ENCODE assay signal across 8 cellular contexts in the genomic region with DNA sequence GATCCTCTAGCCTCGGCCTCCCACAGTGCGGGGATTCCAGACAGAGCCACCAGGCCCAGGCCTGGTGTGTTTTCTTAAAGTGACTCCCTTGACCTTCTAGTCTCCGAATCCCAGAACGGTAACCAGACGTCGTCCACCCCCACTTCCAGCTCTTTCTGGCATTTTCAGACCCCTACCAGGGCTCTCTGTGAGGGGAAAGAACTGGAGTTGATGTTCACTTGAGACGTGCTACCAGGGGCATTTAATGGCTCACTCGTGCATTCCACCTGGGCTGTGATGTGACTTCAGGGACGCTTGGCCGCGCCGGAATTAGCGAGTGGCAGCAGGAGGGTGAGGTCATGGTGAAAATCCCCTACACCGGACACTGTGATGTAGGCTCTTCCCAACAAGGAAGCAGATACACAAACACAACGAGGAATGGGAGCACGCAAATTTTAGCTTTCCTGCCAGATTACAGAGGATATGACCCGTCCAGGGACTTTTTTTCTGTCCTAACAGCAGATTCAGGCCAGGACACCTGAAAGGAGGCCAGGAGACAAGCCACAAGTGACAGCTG. TPM values are rescaled to one million over a fixed set of nuclear protein-coding genes. Genes with fewer than 3 reads are reported as not detected.
DNase-seq lines count a peak whose midpoint lies in the region; ATAC-seq, FAIRE-seq and TF ChIP-seq lines count a peak whose summit lies in the region.

No MANE protein-coding gene starts in this region.

- SMC1A ChIA-PET in GM12878 (lab: Charles Lee; ENCODE audit: uncharacterized antibody, unreplicated experiment), result interaction anchor here (1.6 kb wide), 1 partner anchor 44 kb away, joined by 5 read pairs; no protein-coding TSS in a partner anchor

- TSS peak; percentile 84 for BruUV-seq in GM12878 (replicated peaks; lab: Mats Ljungman, UMichigan)

- peak overlapping the region; percentile 96 for H3K4me3 ChIP-seq in GM12878
- H3K4me3 ChIP-seq in right lobe of liver, result peak overlapping the region; percentile 56 to 85 (median 64)
- peak overlapping the region; percentile 96 to 97 for H3K4me3 ChIP-seq in testis

- no peaks in the 10 kb centered on the region for H3K4me1 ChIP-seq in GM12878 (ENCODE audit: control insufficient read depth, insufficient read depth, low read length)
- H3K4me1 ChIP-seq in right lobe of liver, result peaks cover 0 to 10% (median 2%) of the 10 kb centered on the region in 4 donors
- H3K4me1 ChIP-seq in testis, result peaks cover 27% of the 10 kb centered on the region

- FAIRE-seq in GM12878 (lab: Jason Lieb, UNC), result no peak

- no peaks in the 10 kb centered on the region; the same call in 1 of the 2 replicates for H4K20me1 ChIP-seq in GM12878 (ENCODE audit: control insufficient read depth, insufficient read depth)

- H3K9ac ChIP-seq in GM12878 (ENCODE audit: control insufficient read depth, insufficient read depth, low read length), result peak overlapping the region; percentile 81

- peak overlapping the region; percentile 86 for H3K4me3 Mint-ChIP-seq in activated CD4-positive, alpha-beta T cell treated with anti-CD3 and anti-CD28 coated beads for 36 hours

- H3K27me3 ChIP-seq in GM12878 (replicated peaks in 1 of 2; ENCODE audit: control insufficient read depth in 2 of 2, insufficient read depth in 2 of 2, low read length in 1 of 2), result no peaks in the 10 kb centered on the region
- no peaks in the 10 kb centered on the region for H3K27me3 ChIP-seq in right lobe of liver
- no peaks in the 10 kb centered on the region for H3K27me3 ChIP-seq in testis

- POLR2A ChIA-PET in activated CD4-positive, alpha-beta T cell treated with anti-CD3 and anti-CD28 coated beads for 36 hours (lab: Charles Lee), result interaction anchor here (1.6 kb wide), 1 partner anchor 17 kb away, joined by 3 read pairs; no protein-coding TSS in a partner anchor
- POLR2A ChIA-PET in GM12878 (lab: Charles Lee), result interaction anchor here (0.9 to 1.5 kb wide), 3 partner anchors 36 to 90 kb away, joined by 3 to 6 read pairs (median 5); no protein-coding TSS in a partner anchor

- peaks cover 25% of the 10 kb centered on the region for H3K4me1 Mint-ChIP-seq in activated CD4-positive, alpha-beta T cell treated with anti-CD3 and anti-CD28 coated beads for 36 hours

- TF ChIP-seq RAD21 in GM12878 (IDR thresholded peaks at IDR 0.05; ENCODE audit: insufficient read depth, low read depth, low read length), result no peak

- peaks cover 34% of the 10 kb centered on the region for H3K36me3 Mint-ChIP-seq in activated CD4-positive, alpha-beta T cell treated with anti-CD3 and anti-CD28 coated beads for 36 hours (ENCODE audit: low read depth)

- no peak for DNase-seq in activated CD4-positive, alpha-beta T cell treated with anti-CD3 and anti-CD28 coated beads for 36 hours
- no peak for DNase-seq in activated CD4-positive, alpha-beta T cell treated with anti-CD3 and anti-CD28 coated beads for 1 hour
- DNase-seq in GM12878 (ENCODE audit: low read depth, low spot score), result no peak
- peak; percentile 64 to 83 (median 68) for DNase-seq in right lobe of liver
- no peak for DNase-seq in testis
- no peak for DNase-seq in NCI-H82 (lab: John Stamatoyannopoulos, UW)

- H3K79me2 ChIP-seq in GM12878 (ENCODE audit: control insufficient read depth, insufficient read depth, low read length), result peaks cover 38% of the 10 kb centered on the region

- TF ChIP-seq CTCF in GM12878 (IDR thresholded peaks at IDR 0.05 in 2 of 3, conservative IDR thresholded peaks at IDR 0.05 in 1 of 3; ENCODE audit: control insufficient read depth in 2 of 3, extremely low read depth in 1 of 3, insufficient read depth in 1 of 3, low read depth in 3 of 3, low read length in 3 of 3) (no peak), right lobe of liver (IDR thresholded peaks at IDR 0.05) (no peak), testis (IDR thresholded peaks at IDR 0.05) (no peak)

- H2AFZ ChIP-seq in GM12878 (ENCODE audit: control insufficient read depth, low read depth, low read length), result no peak overlapping the region; the same call in 1 of the 2 replicates

- 82% methylated on average over 17 of the region's 17 CpGs for WGBS in GM12878 (ENCODE audit: insufficient coverage, insufficient replicate concordance, low lambda C conversion rate, missing lambda C conversion rate)
- 42% methylated on average over 8 of the region's 17 CpGs for whole genome bisulfite sequencing in right lobe of liver (ENCODE audit: insufficient coverage, low coverage, low lambda C conversion rate, missing lambda C conversion rate)
- 34 to 59% methylated on average over 17 of the region's 17 CpGs for WGBS in testis, 2 donors

- H3K4me2 ChIP-seq in GM12878 (ENCODE audit: control insufficient read depth, insufficient read depth), result peak overlapping the region; percentile 76

- no peaks in the 10 kb centered on the region for H3K9me3 Mint-ChIP-seq in activated CD4-positive, alpha-beta T cell treated with anti-CD3 and anti-CD28 coated beads for 36 hours (ENCODE audit: low read depth)

- H3K27ac Mint-ChIP-seq in activated CD4-positive, alpha-beta T cell treated with anti-CD3 and anti-CD28 coated beads for 36 hours, result peak overlapping the region; percentile 97

- no peaks in the 10 kb centered on the region for H3K27me3 Mint-ChIP-seq in activated CD4-positive, alpha-beta T cell treated with anti-CD3 and anti-CD28 coated beads for 36 hours

- no peak for TF ChIP-seq EP300 in GM12878 (IDR thresholded peaks at IDR 0.05; ENCODE audit: borderline replicate concordance in 1 of 2, control insufficient read depth in 1 of 2, low read depth in 2 of 2, low read length in 2 of 2)

- RAD21 ChIA-PET in GM12878 (lab: Charles Lee; ENCODE audit: unreplicated experiment), result interaction anchor here (0.9 to 4.5 kb wide), 7 partner anchors 13 to 83 kb away, joined by 4 to 25 read pairs (median 9); no protein-coding TSS in a partner anchor

- H3K9me3 ChIP-seq in GM12878 (replicated peaks; ENCODE audit: control insufficient read depth, insufficient read depth, low read length), result no peaks in the 10 kb centered on the region
- no peaks in the 10 kb centered on the region for H3K9me3 ChIP-seq in right lobe of liver
- no peaks in the 10 kb centered on the region for H3K9me3 ChIP-seq in testis

- ATAC-seq in activated CD4-positive, alpha-beta T cell treated with anti-CD3 and anti-CD28 coated beads for 36 hours, result no peak
- ATAC-seq in GM12878 (no peak), right lobe of liver (peak; percentile 8 to 68 (median 45)), GM19452 (IDR thresholded peaks at IDR 0.05; ENCODE audit: unreplicated experiment) (no peak), HG03469 (IDR thresholded peaks at IDR 0.05; ENCODE audit: unreplicated experiment) (no peak)

- H3K36me3 ChIP-seq in GM12878 (ENCODE audit: control insufficient read depth in 2 of 2, insufficient read depth in 2 of 2, low read length in 1 of 2), result peaks cover 2 to 3% of the 10 kb centered on the region in 2 experiments; a peak in 1 of 4 replicates
- H3K36me3 ChIP-seq in right lobe of liver, result peaks cover 0 to 8% (median 0%) of the 10 kb centered on the region in 4 donors
- H3K36me3 ChIP-seq in testis (ENCODE audit: low read depth, missing control alignments), result no peaks in the 10 kb centered on the region

- in situ Hi-C loops in GM12878 (cut with MboI), result no loop called here

- no peak for TF ChIP-seq POLR2A in GM12878 (IDR thresholded peaks at IDR 0.05; ENCODE audit: low read depth, low read length)
- TF ChIP-seq POLR2A in right lobe of liver (IDR thresholded peaks at IDR 0.05), result peak; percentile 71
- no peak for TF ChIP-seq POLR2A in testis (IDR thresholded peaks at IDR 0.05)

- CTCF ChIA-PET in activated CD4-positive, alpha-beta T cell treated with anti-CD3 and anti-CD28 coated beads for 36 hours (lab: Charles Lee), result interaction anchor here (0.7 to 1.5 kb wide), 3 partner anchors 29 to 774 kb away, joined by 3 to 6 read pairs (median 3); no protein-coding TSS in a partner anchor
- CTCF ChIA-PET in GM12878 (lab: Yijun Ruan, JAX), result interaction anchor here (1.0 to 1.6 kb wide), 6 partner anchors 10 to 96 kb away, joined by 3 to 6 read pairs (median 4); no protein-coding TSS in a partner anchor

- intact Hi-C loops in activated CD4-positive, alpha-beta T cell treated with anti-CD3 and anti-CD28 coated beads for 36 hours (cut with DNase I, micrococcal nuclease), result loop anchor here (1.0 to 10.0 kb wide), 7 partner anchors 43 to 1247 kb away; a partner anchor contains a TSS
- intact Hi-C loops in GM12878 (cut with micrococcal nuclease; ENCODE audit: unreplicated experiment) (loop anchor here (2.0 to 5.0 kb wide), 4 partner anchors 43 to 141 kb away; no protein-coding TSS in a partner anchor), right lobe of liver (cut with DNase I) (no loop called here), testis (cut with DNase I; ENCODE audit: low total_unique reads) (loop anchor here (5.0 kb wide), 1 partner anchor 50 kb away; no protein-coding TSS in a partner anchor)

- H3K27ac ChIP-seq in GM12878 (ENCODE audit: control insufficient read depth, insufficient read depth) (peak overlapping the region; percentile 78), right lobe of liver (peak overlapping the region; percentile 99 to 100 (median 99)), testis (peak overlapping the region; percentile 99 to 100)

TF ChIP-seq in GM12878, 131 proteins besides CTCF, POLR2A, EP300 and RAD21 (continues in another document):
- TF ChIP-seq YBX1 (IDR thresholded peaks at IDR 0.05), result no peak

RNA-seq across cellular contexts. Expression of a gene that starts 1.1 kb away (rescaled TPM):
- total RNA-seq in activated CD4-positive, alpha-beta T cell treated with anti-CD3 and anti-CD28 coated beads for 36 hours, result 10 to 100 TPM; 45.9 to 47.3 TPM
- total RNA-seq in GM12878 (2013; cell fraction: nucleolus; rRNA removed), result 62.4 and 63.0 TPM in 2 replicates
- 39.3 and 45.2 TPM in 2 replicates for total RNA-seq in GM12878 (2014; rRNA removed)
- total RNA-seq in GM12878 (2014; rRNA removed; fragmentation: Illumina TruSeq; extraction: Trizol), result 49.2 and 49.6 TPM in 2 replicates
- total RNA-seq in GM12878 (2021), result 40.5 and 43.5 TPM in 2 replicates
- polyA plus RNA-seq in GM12878 (2011; ENCODE audit: low read depth), result 20.1 TPM
- polyA plus RNA-seq in GM12878 (2011; rRNA removed), result 59.7 and 85.8 TPM in 2 replicates
- polyA plus RNA-seq in GM12878 (2011; cell fraction: cytosol; rRNA removed), result 21.1 and 27.1 TPM in 2 replicates
- polyA plus RNA-seq in GM12878 (2011; cell fraction: nucleus; rRNA removed), result 17.5 and 21.7 TPM in 2 replicates
- polyA plus RNA-seq in GM12878 (2012), result 30.6 and 42.6 TPM in 2 replicates
- 43.3 and 56.8 TPM in 2 replicates for polyA plus RNA-seq in GM12878 (2014; fragmentation: Illumina TruSeq; extraction: Trizol)
- 10 to 100 TPM in 1 of 2 experiments, 1 to 10 TPM in 1; 9.8 to 10.9 TPM for polyA plus RNA-seq in GM12878 (2014; fragmentation: Nextera tagmentation; extraction: Ambion mirVana)
- polyA plus RNA-seq in GM12878 (2014; rRNA removed), result 22.7 and 26.4 TPM in 2 replicates
- polyA plus RNA-seq in GM12878 (2016; fragmentation: Nextera tagmentation; extraction: Ambion mirVana), result 10 to 100 TPM; 31.4 to 33.6 TPM
- 62.3 and 96.0 TPM in 2 replicates for polyA minus RNA-seq in GM12878 (2011; rRNA and poly(A)+ RNA removed)
- polyA minus RNA-seq in GM12878 (2011; cell fraction: cytosol; rRNA and poly(A)+ RNA removed), result 26.6 and 28.0 TPM in 2 replicates
- polyA minus RNA-seq in GM12878 (2011; cell fraction: nucleus; rRNA and poly(A)+ RNA removed), result 15.1 and 23.2 TPM in 2 replicates
- 10 to 100 TPM; 10.7 to 70.6 (median 23.4) TPM for total RNA-seq in right lobe of liver
- 10 to 100 TPM; 57.6 to 71.4 TPM for total RNA-seq in testis
- 29.5 TPM for polyA plus RNA-seq in testis (ENCODE audit: insufficient read depth, low read depth, low replicate concordance)

Comparison
In these comparisons a context has a peak if more than half of its experiments do, and no peak if none do; other contexts are left out.
1. ATAC-seq: peak in right lobe of liver (4 of 4); none in activated CD4-positive, alpha-beta T cell treated with anti-CD3 and anti-CD28 coated beads for 36 hours (single experiment), GM12878 (single experiment), GM19452 (single experiment) and HG03469 (single experiment).
2. DNase-seq: peak in right lobe of liver (3 of 3); none in activated CD4-positive, alpha-beta T cell treated with anti-CD3 and anti-CD28 coated beads for 36 hours (single experiment), activated CD4-positive, alpha-beta T cell treated with anti-CD3 and anti-CD28 coated beads for 1 hour (single experiment), GM12878 (single experiment), testis (single experiment) and NCI-H82 (single experiment).
3. intact Hi-C loops: an anchor here in activated CD4-positive, alpha-beta T cell treated with anti-CD3 and anti-CD28 coated beads for 36 hours (1.0 to 10.0 kb wide), GM12878 (2.0 to 5.0 kb wide) and testis (5.0 kb wide); none called in right lobe of liver.
4. Peak in every context shown above with its lines, with median percentiles within 50 percentile points of each other: H3K27ac ChIP-seq and H3K4me3 ChIP-seq.